In genomic region chr21:33642027-33642895, GRCh38 we compare ENCODE assay signal across 8 cellular contexts. TPM values are rescaled to one million over a fixed set of nuclear protein-coding genes. Genes with fewer than 3 reads are reported as not detected.
DNase-seq lines count a peak whose midpoint lies in the region; ATAC-seq and TF ChIP-seq lines count a peak whose summit lies in the region.

TSS of gene ITSN1 (plus strand) at chr21:33642501. CDS start at chr21:33718829, 76,328 bp downstream.

- ATAC-seq in HG02678 (IDR thresholded peaks at IDR 0.05; ENCODE audit: unreplicated experiment) (peak; percentile 84), thoracic aorta (ENCODE audit: insufficient number of reproducible peaks, low FRiP score, low read depth) (peak; percentile 96)

- peak; percentile 97 for DNase-seq in GM10248 (ENCODE audit: extremely low spot score)
- DNase-seq in NCI-H1105 treated with DMSO at 0.1 percent for 48 hours (lab: John Stamatoyannopoulos, UW): peak; percentile 98
- DNase-seq in SKM-1 treated with dmso at 0.1 percent for 144 hours (lab: John Stamatoyannopoulos, UW; ENCODE audit: unreplicated experiment): peak; percentile 95
- peak; percentile 100 for DNase-seq in activated naive CD8-positive, alpha-beta T cell treated with anti-CD3 and anti-CD28 coated beads, Interleukin-2, amount 50 U/mL, for 16 hours (ENCODE audit: low read depth, low spot score)
- peak; percentile 100 for DNase-seq in head of caudate nucleus
- peak; percentile 100 for DNase-seq in osteocyte (ENCODE audit: extremely low spot score, unreplicated experiment)
- peak; percentile 100 for DNase-seq in thoracic aorta (ENCODE audit: low spot score)

- no peaks in the 10 kb centered on the region for H3K9me3 Mint-ChIP-seq in osteocyte (ENCODE audit: unreplicated experiment)

- no peaks in the 10 kb centered on the region for H3K27me3 Mint-ChIP-seq in osteocyte (ENCODE audit: unreplicated experiment)

- peak within 1 kb of the TSS; percentile 84 to 90 for H3K27ac ChIP-seq in thoracic aorta

- H3K36me3 ChIP-seq in thoracic aorta: no peaks in the 10 kb centered on the region

- TF ChIP-seq CTCF in GM10248 (IDR thresholded peaks at IDR 0.05; ENCODE audit: control extremely low read depth, extremely low read depth, low read depth, missing control alignments) (no peak), osteocyte (IDR thresholded peaks at IDR 0.05) (no peak), thoracic aorta (IDR thresholded peaks at IDR 0.05) (no peak)

- peak within 1 kb of the TSS; percentile 98 for H3K27ac Mint-ChIP-seq in osteocyte (ENCODE audit: unreplicated experiment)

- H3K4me3 Mint-ChIP-seq in osteocyte (ENCODE audit: unreplicated experiment): peak within 1 kb of the TSS; percentile 92

- H3K4me1 Mint-ChIP-seq in osteocyte (ENCODE audit: unreplicated experiment): peaks cover 29% of the 10 kb centered on the region

- intact Hi-C loops in head of caudate nucleus (cut with DNase I): loop anchor here (5.0 to 10.0 kb wide), 2 partner anchors 100 to 273 kb away; partner anchors contain the start of genes ATP5PO, GART and SON

- H3K4me3 ChIP-seq in thoracic aorta: peak within 1 kb of the TSS; percentile 75

- CTCF ChIA-PET in GM10248 (lab: Yijun Ruan, JAX): interaction anchor here (1.5 kb wide), 1 partner anchor 36 kb away, joined by 5 read pairs; no protein-coding TSS in a partner anchor

- POLR2A ChIA-PET in GM10248 (lab: Yijun Ruan, JAX): no interaction called here

- H3K9me3 ChIP-seq in thoracic aorta: no peaks in the 10 kb centered on the region

- peaks cover 14 to 36% of the 10 kb centered on the region in 2 donors for H3K4me1 ChIP-seq in thoracic aorta (ENCODE audit: control insufficient read depth in 1 of 2, low read depth in 2 of 2)

- peaks cover 2% of the 10 kb centered on the region for H3K36me3 Mint-ChIP-seq in osteocyte (ENCODE audit: unreplicated experiment)

- H3K27me3 ChIP-seq in thoracic aorta (replicated peaks; ENCODE audit: insufficient read depth): no peaks in the 10 kb centered on the region

RNA-seq across cellular contexts. Expression of gene ITSN1, which starts in this region (rescaled TPM):
- total RNA-seq in osteocyte (44.0 and 49.9 TPM in 2 replicates), thoracic aorta (10 to 100 TPM; 50.9 to 78.6 TPM)

Comparison
In these comparisons a context has a peak if more than half of its experiments do, and no peak if none do; other contexts are left out.
1. Peak in every context shown above with its lines: DNase-seq, ATAC-seq, H3K4me3 ChIP-seq and H3K27ac ChIP-seq.